Comparison of ENCODE assay signal across 20 cellular contexts in genomic region chr19:19655641-19656343, GRCh38. TPM values are rescaled to one million over a fixed set of nuclear protein-coding genes. Genes with fewer than 3 reads are reported as not detected.
A peak's percentile ranks its signal among the peaks of the same experiment; 100 is the strongest.
DNase-seq lines count a peak whose midpoint lies in the region; TF ChIP-seq lines count a peak whose summit lies in the region.
"Had no signal": no experiment of that assay in that cellular context is flagged by ENCODE, and none has a peak within 500 bp of the region (broad histone marks: within the 10 kb centered on the region; RNA-seq: fewer than 3 reads in every experiment).

No MANE protein-coding gene starts in this region.

- no peak overlapping the region for H2AFZ ChIP-seq in neuronal stem cell (ENCODE audit: low read length)
- no peak overlapping the region for H2AFZ ChIP-seq in mammary epithelial cell (ENCODE audit: low read depth, low read length)

- H3K9me3 Mint-ChIP-seq in activated CD4-positive, alpha-beta T cell treated with anti-CD3 and anti-CD28 coated beads, Interleukin-2, amount 10 ng/mL, durations not matched to agents 7 days and 5 days, result no peaks in the 10 kb centered on the region
- no peaks in the 10 kb centered on the region for H3K9me3 Mint-ChIP-seq in CD14-positive monocyte
- H3K9me3 Mint-ChIP-seq: H9, HFFc6 had no signal

- dilution Hi-C loops in mammary epithelial cell (cut with HindIII; ENCODE audit: low sequenced_read_pairs), result no loop called here

- CTCF ChIA-PET in activated CD4-positive, alpha-beta T cell treated with anti-CD3 and anti-CD28 coated beads, Interleukin-2, amount 10 ng/mL, durations not matched to agents 7 days and 5 days (lab: Charles Lee), result interaction anchor here (2.1 kb wide), 1 partner anchor 12 kb away, joined by 6 read pairs; the partner anchor contains the start of gene GMIP
- CTCF ChIA-PET in mammary epithelial cell (lab: Charles Lee; ENCODE audit: low non-redundant PET), result no interaction called here

- intact Hi-C loops in CD14-positive monocyte (cut with micrococcal nuclease), result no loop called here
- intact Hi-C loops in mammary epithelial cell (cut with micrococcal nuclease), result no loop called here

- in situ Hi-C loops in mammary epithelial cell (cut with MboI; ENCODE audit: low sequenced_read_pairs in 2 of 2), result no loop called here

- H3K23ac ChIP-seq in neuronal stem cell (ENCODE audit: low read depth, low read length, poor library complexity), result no peak overlapping the region

- peak overlapping the region; percentile 13 for H3K27ac Mint-ChIP-seq in activated CD4-positive, alpha-beta T cell treated with anti-CD3 and anti-CD28 coated beads, Interleukin-2, amount 10 ng/mL, durations not matched to agents 7 days and 5 days
- peak overlapping the region in 4 of 7 donors; percentile 42 to 55 (median 48) for H3K27ac Mint-ChIP-seq in CD14-positive monocyte
- H3K27ac Mint-ChIP-seq: B cell, HFFc6 had no signal

- H2BK120ac ChIP-seq in neuronal stem cell (ENCODE audit: low read depth, low read length), result no peak overlapping the region

- H2AK5ac ChIP-seq in neuronal stem cell (ENCODE audit: low read depth, low read length), result no peak overlapping the region

- no peak overlapping the region for H3K4ac ChIP-seq in neuronal stem cell (ENCODE audit: low read length)

- H3K79me1 ChIP-seq in neuronal stem cell (ENCODE audit: low read depth, low read length), result peaks cover 15% of the 10 kb centered on the region

- H2BK5ac ChIP-seq in neuronal stem cell (ENCODE audit: low read length), result peak overlapping the region; percentile 66

- no CpG with 5 or more reads among the region's 27 CpGs for WGBS in neuronal stem cell (ENCODE audit: extremely low coverage in 2 of 2, insufficient read length in 2 of 2, insufficient replicate concordance in 1 of 2), 2 donors
- WGBS in mammary epithelial cell (ENCODE audit: low coverage, missing lambda C conversion rate), result 90% methylated on average over 22 of the region's 27 CpGs

- H3K36me3 ChIP-seq in neuronal stem cell (replicated peaks in 1 of 2; ENCODE audit: control insufficient read depth in 2 of 2, insufficient read depth in 2 of 2, low read length in 2 of 2), result peaks cover 77 to 93% of the 10 kb centered on the region in 2 donors
- H3K36me3 ChIP-seq in mammary epithelial cell (ENCODE audit: insufficient read depth, low read length), result peaks cover 26% of the 10 kb centered on the region

- no peak overlapping the region for H4K8ac ChIP-seq in neuronal stem cell (ENCODE audit: low read depth, low read length)

- no peaks in the 10 kb centered on the region for H3K9me3 ChIP-seq in neuronal stem cell (replicated peaks in 1 of 2; ENCODE audit: control insufficient read depth in 2 of 2, insufficient read depth in 1 of 2, low read depth in 1 of 2, low read length in 2 of 2)
- H3K9me3 ChIP-seq in mammary epithelial cell (replicated peaks; ENCODE audit: insufficient read depth, low read length), result no peaks in the 10 kb centered on the region
- H3K9me3 ChIP-seq: MG63 had no signal

- no peak overlapping the region for H3K27ac ChIP-seq in neuronal stem cell (replicated peaks; ENCODE audit: low read length)
- no peak overlapping the region for H3K27ac ChIP-seq in mammary epithelial cell (ENCODE audit: insufficient read depth, low read depth, low read length)
- H3K27ac ChIP-seq: SK-N-MC had no signal

- no peak for DNase-seq in activated CD4-positive, alpha-beta T cell treated with anti-CD3 and anti-CD28 coated beads, Interleukin-2, amount 10 ng/mL, durations not matched to agents 7 days and 5 days
- no peak for DNase-seq in activated CD4-positive, alpha-beta T cell treated with anti-CD3 and anti-CD28 coated beads for 4 hours
- peak; percentile 43 for DNase-seq in CD14-positive monocyte (ENCODE audit: low spot score)
- DNase-seq in HuH-7 (ENCODE audit: low spot score), result peak; percentile 15
- no peak for DNase-seq in neuronal stem cell (ENCODE audit: low spot score)
- DNase-seq in DMS 273 treated with DMSO at 0.1 percent for 48 hours (lab: John Stamatoyannopoulos, UW), result no peak
- no peak for DNase-seq in NCI-H1105 (lab: John Stamatoyannopoulos, UW)
- DNase-seq in mammary epithelial cell, result no peak
- DNase-seq: DMS79, HFFc6, MG63, NCI-H1417 treated with DMSO at 0.1 percent for 48 hours, NCI-H187, NCI-H446 treated with DMSO at 0.1 percent for 48 hours, NCI-H526 treated with DMSO at 0.1 percent for 48 hours, OCI-M1, SHP77 treated with DMSO at 0.1 percent for 48 hours had no signal

- H3K36me3 Mint-ChIP-seq in activated CD4-positive, alpha-beta T cell treated with anti-CD3 and anti-CD28 coated beads, Interleukin-2, amount 10 ng/mL, durations not matched to agents 7 days and 5 days (ENCODE audit: low read depth), result peaks cover 57% of the 10 kb centered on the region
- peaks cover 84 to 93% of the 10 kb centered on the region in 2 donors for H3K36me3 Mint-ChIP-seq in CD14-positive monocyte

- no peak overlapping the region for H4K91ac ChIP-seq in neuronal stem cell (ENCODE audit: low read depth, low read length, poor library complexity)

- TF ChIP-seq CTCF in CD14-positive monocyte (IDR thresholded peaks at IDR 0.05) (no peak), mammary epithelial cell (conservative IDR thresholded peaks at IDR 0.05 in 1 of 2, IDR thresholded peaks at IDR 0.05 in 1 of 2; ENCODE audit: extremely low read depth in 1 of 2, insufficient read depth in 1 of 2, low read depth in 1 of 2, low read length in 2 of 2) (no peak)

- H3K27me3 ChIP-seq in neuronal stem cell (ENCODE audit: control insufficient read depth in 3 of 3, insufficient read depth in 3 of 3, low read depth in 1 of 3, low read length in 3 of 3) (no peaks in the 10 kb centered on the region), mammary epithelial cell (ENCODE audit: insufficient read depth, low read length) (no peaks in the 10 kb centered on the region)
- H3K27me3 ChIP-seq: MG63 had no signal

- H3K18ac ChIP-seq in neuronal stem cell (ENCODE audit: low read length), result no peak overlapping the region

- no peak overlapping the region for H3K14ac ChIP-seq in neuronal stem cell (ENCODE audit: low read length)

- no peaks in the 10 kb centered on the region for H4K20me1 ChIP-seq in mammary epithelial cell (ENCODE audit: insufficient read depth, low read length)

- no peak overlapping the region for H3K4me2 ChIP-seq in neuronal stem cell (ENCODE audit: insufficient read depth, low read length, poor library complexity, severe bottlenecking)
- H3K4me2 ChIP-seq in mammary epithelial cell (ENCODE audit: insufficient read depth, low read depth, low read length), result no peak overlapping the region

- BruUV-seq in mammary epithelial cell (replicated peaks; lab: Mats Ljungman, UMichigan), result no TSS peak

- H3K4me1 ChIP-seq in neuronal stem cell (ENCODE audit: control insufficient read depth in 2 of 2, insufficient read depth in 1 of 2, low read depth in 1 of 2, low read length in 2 of 2) (no peaks in the 10 kb centered on the region), mammary epithelial cell (ENCODE audit: insufficient read depth, low read length) (no peaks in the 10 kb centered on the region)

- H3K4me3 ChIP-seq in neuronal stem cell (ENCODE audit: low read length in 2 of 2) (no peak overlapping the region), mammary epithelial cell (replicated peaks in 1 of 3; ENCODE audit: insufficient read depth in 1 of 3, low read depth in 2 of 3, low read length in 3 of 3) (no peak overlapping the region)
- H3K4me3 ChIP-seq: MG63, SK-N-MC had no signal

- no peaks in the 10 kb centered on the region for H3K27me3 Mint-ChIP-seq in activated CD4-positive, alpha-beta T cell treated with anti-CD3 and anti-CD28 coated beads, Interleukin-2, amount 10 ng/mL, durations not matched to agents 7 days and 5 days
- H3K27me3 Mint-ChIP-seq in CD14-positive monocyte (ENCODE audit: low read depth in 3 of 3), result peaks cover 0 to 10% (median 0%) of the 10 kb centered on the region in 3 donors
- H3K27me3 Mint-ChIP-seq: B cell had no signal

- H2BK15ac ChIP-seq in neuronal stem cell (ENCODE audit: low read length), result no peak overlapping the region

- no peak overlapping the region for H2BK12ac ChIP-seq in neuronal stem cell (ENCODE audit: low read length)

- peaks cover 19% of the 10 kb centered on the region for H3K79me2 ChIP-seq in mammary epithelial cell (ENCODE audit: insufficient read depth, low read length)

- POLR2A ChIA-PET in activated CD4-positive, alpha-beta T cell treated with anti-CD3 and anti-CD28 coated beads, Interleukin-2, amount 10 ng/mL, durations not matched to agents 7 days and 5 days (lab: Charles Lee), result no interaction called here

- H3K9ac ChIP-seq in neuronal stem cell (ENCODE audit: low read depth, low read length, poor library complexity) (no peak overlapping the region), mammary epithelial cell (ENCODE audit: insufficient read depth, low read length) (no peak overlapping the region)

- no peak overlapping the region for H3K4me3 Mint-ChIP-seq in activated CD4-positive, alpha-beta T cell treated with anti-CD3 and anti-CD28 coated beads, Interleukin-2, amount 10 ng/mL, durations not matched to agents 7 days and 5 days
- H3K4me3 Mint-ChIP-seq in CD14-positive monocyte, result no peak overlapping the region
- H3K4me3 Mint-ChIP-seq: B cell, H9, HFFc6 had no signal

- no peaks in the 10 kb centered on the region for H3K4me1 Mint-ChIP-seq in activated CD4-positive, alpha-beta T cell treated with anti-CD3 and anti-CD28 coated beads, Interleukin-2, amount 10 ng/mL, durations not matched to agents 7 days and 5 days
- H3K4me1 Mint-ChIP-seq in CD14-positive monocyte, result no peaks in the 10 kb centered on the region
- H3K4me1 Mint-ChIP-seq: B cell, H9 had no signal

RNA-seq across cellular contexts. Expression of gene ATP13A1, which starts 7.7 kb away (rescaled TPM):
- total RNA-seq in activated CD4-positive, alpha-beta T cell treated with anti-CD3 and anti-CD28 coated beads, Interleukin-2, amount 10 ng/mL, durations not matched to agents 7 days and 5 days, result 100 to 1,000 TPM in 1 of 2 experiments, 10 to 100 TPM in 1; 90.1 to 105 TPM
- polyA plus RNA-seq in CD14-positive monocyte (10 to 100 TPM; 16.9 to 21.9 TPM), mammary epithelial cell (23.2 TPM)
- polyA plus RNA-seq in neuronal stem cell (2013, experiment 1 of 2), result 20.7 TPM
- 20.1 TPM for polyA plus RNA-seq in neuronal stem cell (2013, experiment 2 of 2)
- total RNA-seq in mammary epithelial cell, result 10 to 100 TPM; 53.0 to 56.0 TPM
- 74.4 TPM for polyA minus RNA-seq in mammary epithelial cell

RNA-seq across cellular contexts. Expression of gene GMIP, which starts 12.3 kb away (rescaled TPM):
- total RNA-seq in activated CD4-positive, alpha-beta T cell treated with anti-CD3 and anti-CD28 coated beads, Interleukin-2, amount 10 ng/mL, durations not matched to agents 7 days and 5 days, result 100 to 1,000 TPM; 101 to 111 TPM
- polyA plus RNA-seq in CD14-positive monocyte (10 to 100 TPM; 41.4 to 75.1 TPM), mammary epithelial cell (3.3 TPM)
- 6.5 TPM for polyA plus RNA-seq in neuronal stem cell (2013, experiment 1 of 2)
- polyA plus RNA-seq in neuronal stem cell (2013, experiment 2 of 2), result 6.7 TPM
- 10 to 100 TPM in 1 of 2 donors, 1 to 10 TPM in 1; 6.5 to 18.3 TPM for total RNA-seq in mammary epithelial cell
- 4.4 TPM for polyA minus RNA-seq in mammary epithelial cell

RNA-seq across cellular contexts. Expression of gene ZNF101, which starts 12.8 kb away (rescaled TPM):
- total RNA-seq in activated CD4-positive, alpha-beta T cell treated with anti-CD3 and anti-CD28 coated beads, Interleukin-2, amount 10 ng/mL, durations not matched to agents 7 days and 5 days, result 10 to 100 TPM; 96.3 to 97.2 TPM
- 1 to 10 TPM; 5.5 to 8.4 TPM for polyA plus RNA-seq in CD14-positive monocyte
- polyA plus RNA-seq in neuronal stem cell (2013, experiment 1 of 2), result 14.0 TPM
- polyA plus RNA-seq in neuronal stem cell (2013, experiment 2 of 2), result 14.0 TPM
- total RNA-seq in mammary epithelial cell, result 10 to 100 TPM in 1 of 2 donors, 1 to 10 TPM in 1; 7.3 to 10.3 TPM
- 4.9 TPM for polyA plus RNA-seq in mammary epithelial cell
- polyA minus RNA-seq in mammary epithelial cell, result 9.1 TPM

RNA-seq across cellular contexts. Expression of gene LPAR2, which starts 27.8 kb away (rescaled TPM):
- total RNA-seq in activated CD4-positive, alpha-beta T cell treated with anti-CD3 and anti-CD28 coated beads, Interleukin-2, amount 10 ng/mL, durations not matched to agents 7 days and 5 days, result 10 to 100 TPM; 54.1 to 59.4 TPM
- polyA plus RNA-seq in CD14-positive monocyte (1 to 10 TPM; 1.9 to 2.2 TPM), mammary epithelial cell (18.6 TPM)
- 79.0 TPM for polyA plus RNA-seq in neuronal stem cell (2013, experiment 1 of 2)
- polyA plus RNA-seq in neuronal stem cell (2013, experiment 2 of 2), result 73.0 TPM
- total RNA-seq in mammary epithelial cell, result 10 to 100 TPM; 20.2 to 27.9 TPM
- 9.4 TPM for polyA minus RNA-seq in mammary epithelial cell

RNA-seq across cellular contexts. Expression of gene PBX4, which starts 37.3 kb away (rescaled TPM):
- total RNA-seq in activated CD4-positive, alpha-beta T cell treated with anti-CD3 and anti-CD28 coated beads, Interleukin-2, amount 10 ng/mL, durations not matched to agents 7 days and 5 days, result 10 to 100 TPM; 34.4 to 38.4 TPM
- not detected for polyA plus RNA-seq in CD14-positive monocyte
- polyA plus RNA-seq in neuronal stem cell (2013, experiment 1 of 2), result 6.9 TPM
- 7.0 TPM for polyA plus RNA-seq in neuronal stem cell (2013, experiment 2 of 2)
- 1 to 10 TPM; 1.2 to 5.2 TPM for total RNA-seq in mammary epithelial cell
- polyA plus RNA-seq in mammary epithelial cell, result 2.2 TPM
- polyA minus RNA-seq in mammary epithelial cell, result 2.3 TPM

Comparison
In these comparisons a context has a peak if more than half of its experiments do, and no peak if none do; other contexts are left out.
1. DNase-seq: peak in CD14-positive monocyte (single experiment) and HuH-7 (single experiment); none in activated CD4-positive, alpha-beta T cell treated with anti-CD3 and anti-CD28 coated beads, Interleukin-2, amount 10 ng/mL, durations not matched to agents 7 days and 5 days (single experiment), activated CD4-positive, alpha-beta T cell treated with anti-CD3 and anti-CD28 coated beads for 4 hours (0 of 2), neuronal stem cell (single experiment), DMS 273 treated with DMSO at 0.1 percent for 48 hours (single experiment), NCI-H1105 (single experiment) and mammary epithelial cell (single experiment).
2. RNA of gene GMIP, which starts 12.3 kb away (total RNA-seq): 101 to 111 TPM in activated CD4-positive, alpha-beta T cell treated with anti-CD3 and anti-CD28 coated beads, Interleukin-2, amount 10 ng/mL, durations not matched to agents 7 days and 5 days; 6.5 to 18.3 TPM in mammary epithelial cell; every median in the first group is over 4 times any median in the second.
3. RNA of gene ZNF101, which starts 12.8 kb away (total RNA-seq): 96.3 to 97.2 TPM in activated CD4-positive, alpha-beta T cell treated with anti-CD3 and anti-CD28 coated beads, Interleukin-2, amount 10 ng/mL, durations not matched to agents 7 days and 5 days; 7.3 to 10.3 TPM in mammary epithelial cell; every median in the first group is over 4 times any median in the second.